In the genomic region with DNA sequence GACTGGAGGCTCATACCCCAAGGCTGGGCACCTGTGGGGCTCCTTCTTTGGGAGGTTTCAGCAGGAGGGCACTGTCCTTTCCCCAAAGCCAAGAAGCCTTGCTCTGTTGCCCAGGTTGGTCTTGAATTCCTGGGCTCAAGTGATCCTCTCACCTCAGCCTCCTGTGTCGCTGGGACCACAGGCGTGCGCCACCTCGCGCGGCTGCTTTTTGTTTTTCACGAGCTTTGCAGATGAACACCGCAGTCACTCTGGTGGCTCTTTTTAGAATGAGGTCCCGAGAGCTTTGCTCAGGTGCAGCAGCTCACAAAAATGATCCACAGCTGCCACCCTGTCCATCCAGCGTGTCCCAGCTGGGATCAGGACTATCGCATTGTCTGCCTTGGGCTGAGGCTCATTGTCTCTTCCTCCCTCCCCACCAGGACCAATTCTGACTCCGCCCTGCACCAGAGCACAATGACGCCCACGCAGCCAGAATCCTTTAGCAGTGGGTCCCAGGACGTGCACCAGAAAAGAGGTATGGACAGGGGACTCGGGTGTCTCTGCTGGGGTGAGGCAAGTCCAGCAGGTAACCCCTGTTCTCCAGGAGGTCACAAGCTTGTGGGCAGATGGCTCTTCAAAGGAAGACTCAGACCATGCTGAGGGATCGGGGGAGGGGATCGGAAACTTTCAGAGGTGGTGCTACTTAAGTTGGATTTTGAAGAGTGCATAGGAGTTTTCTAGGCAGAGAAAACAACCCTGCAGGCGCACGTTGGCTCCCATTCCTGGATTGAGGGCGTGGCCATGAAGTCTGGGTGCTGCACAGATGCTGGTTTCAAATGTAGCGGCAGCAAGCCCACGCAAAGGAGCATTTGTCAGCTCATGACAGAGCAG, we compare ENCODE assay signal across 25 cellular contexts. TPM values are rescaled to one million over a fixed set of nuclear protein-coding genes. Genes with fewer than 3 reads are reported as not detected.
DNase-seq lines count a peak whose midpoint lies in the region; ATAC-seq, FAIRE-seq and TF ChIP-seq lines count a peak whose summit lies in the region.
"Had no signal": no experiment of that assay in that cellular context is flagged by ENCODE, and none has a peak within 500 bp of the region (broad histone marks: within the 10 kb centered on the region; RNA-seq: fewer than 3 reads in every experiment).

No MANE protein-coding gene starts in this region.

- TF ChIP-seq CTCF in SK-N-SH (IDR thresholded peaks at IDR 0.05) (no peak), endothelial cell (IDR thresholded peaks at IDR 0.05; ENCODE audit: unreplicated experiment) (no peak), neural progenitor cell (IDR thresholded peaks at IDR 0.05) (no peak)

- H3K36me3 Mint-ChIP-seq in endothelial cell (ENCODE audit: low read depth, unreplicated experiment) (peaks cover 11% of the 10 kb centered on the region), neural progenitor cell (peaks cover 10% of the 10 kb centered on the region)

- H3K4me2 ChIP-seq in SK-N-SH (no peak overlapping the region), neural progenitor cell (peak overlapping the region; percentile 49)

- H3K27ac Mint-ChIP-seq in endothelial cell (ENCODE audit: unreplicated experiment) (peak overlapping the region; percentile 20), neural progenitor cell (peak overlapping the region; percentile 93)
- H3K27ac Mint-ChIP-seq: T-cell had no signal

- H3K4me3 Mint-ChIP-seq in endothelial cell (ENCODE audit: unreplicated experiment), result no peak overlapping the region
- no peak overlapping the region for H3K4me3 Mint-ChIP-seq in neural progenitor cell
- H3K4me3 Mint-ChIP-seq: CD8-positive, alpha-beta memory T cell; H9; T-cell had no signal

- in situ Hi-C loops in G401 (cut with HindIII; ENCODE audit: low sequenced_read_pairs), result no loop called here

- no peaks in the 10 kb centered on the region for H3K79me2 ChIP-seq in SK-N-SH (ENCODE audit: insufficient read depth)
- no peaks in the 10 kb centered on the region for H3K79me2 ChIP-seq in neural progenitor cell (ENCODE audit: low read depth)

- peaks cover 6% of the 10 kb centered on the region for H3K4me1 Mint-ChIP-seq in endothelial cell (ENCODE audit: unreplicated experiment)
- H3K4me1 Mint-ChIP-seq in neural progenitor cell, result peaks cover 12% of the 10 kb centered on the region
- H3K4me1 Mint-ChIP-seq: CD8-positive, alpha-beta memory T cell; T-cell had no signal

- ATAC-seq in SK-N-SH treated with all-trans-retinoic acid at 6 μM for 48 hours, result no peak
- ATAC-seq: T-cell had no signal

- no peak for FAIRE-seq in H54 (lab: Jason Lieb, UNC)
- FAIRE-seq: GM19239 had no signal

- H3K27me3 ChIP-seq in SK-N-SH (ENCODE audit: insufficient read depth) (no peaks in the 10 kb centered on the region), neural progenitor cell (no peaks in the 10 kb centered on the region)

- no peaks in the 10 kb centered on the region for H3K9me2 ChIP-seq in SK-N-SH

- POLR2A ChIA-PET in SK-N-SH (lab: Yijun Ruan, JAX), result no interaction called here

- no peak for TF ChIP-seq RAD21 in SK-N-SH (IDR thresholded peaks at IDR 0.05; ENCODE audit: low read length)

- H3K27ac ChIP-seq in SK-N-SH (ENCODE audit: low read depth in 2 of 2, low read length in 1 of 2) (no peak overlapping the region), neural progenitor cell (no peak overlapping the region)
- H3K27ac ChIP-seq: 22Rv1, C4-2B had no signal

- H2AFZ ChIP-seq in SK-N-SH (ENCODE audit: low read depth) (no peak overlapping the region), neural progenitor cell (replicated peaks) (no peak overlapping the region)

- CTCF ChIA-PET in SK-N-SH (lab: Yijun Ruan, JAX), result interaction anchor here (1.1 kb wide), 1 partner anchor 12 kb away, joined by 3 read pairs; no protein-coding TSS in a partner anchor

- no peak for DNase-seq in SK-N-SH
- DNase-seq in endothelial cell (ENCODE audit: low spot score), result no peak
- DNase-seq in neural progenitor cell (ENCODE audit: low spot score), result peak; percentile 42
- no peak for DNase-seq in mesenteric fat pad (ENCODE audit: low spot score)
- no peak for DNase-seq in H54 (ENCODE audit: insufficient read length, low spot score)
- DNase-seq in NCI-H2196 (lab: John Stamatoyannopoulos, UW; ENCODE audit: unreplicated experiment), result no peak
- DNase-seq in G401 (ENCODE audit: low spot score), result no peak
- DNase-seq: CD8-positive, alpha-beta memory T cell; GDM1; H9; Kasumi-1; NCI-H1417; NCI-H1694 treated with DMSO at 0.1 percent for 48 hours; NCI-H2081 treated with DMSO at 0.1 percent for 48 hours; NCI-H2171 treated with DMSO at 0.1 percent for 48 hours; NCI-H446; NCI-H526; SIG-M5; T-cell had no signal

- 93% methylated on average over 22 of the region's 23 CpGs for WGBS in SK-N-SH (ENCODE audit: low lambda C conversion rate)

- TF ChIP-seq POLR2A in H54 (IDR thresholded peaks at IDR 0.05; ENCODE audit: low read depth, low read length), result no peak

- H3K9me3 Mint-ChIP-seq in endothelial cell (ENCODE audit: unreplicated experiment) (no peaks in the 10 kb centered on the region), neural progenitor cell (no peaks in the 10 kb centered on the region)
- H3K9me3 Mint-ChIP-seq: CD8-positive, alpha-beta memory T cell; H9; T-cell had no signal

- H3K9ac ChIP-seq in SK-N-SH (no peak overlapping the region), neural progenitor cell (no peak overlapping the region)

- peaks cover 0 to 24% of the 10 kb centered on the region in 2 experiments; a peak in 1 of 4 replicates for H3K4me1 ChIP-seq in SK-N-SH (ENCODE audit: control insufficient read depth in 1 of 2, insufficient read depth in 2 of 2, low read depth in 1 of 2, low read length in 1 of 2)
- H3K4me1 ChIP-seq in neural progenitor cell, result peaks cover 17% of the 10 kb centered on the region

- H4K20me1 ChIP-seq in SK-N-SH (ENCODE audit: insufficient read depth), result no peaks in the 10 kb centered on the region
- H4K20me1 ChIP-seq in neural progenitor cell (ENCODE audit: low read depth), result no peaks in the 10 kb centered on the region

- H3K27me3 Mint-ChIP-seq in endothelial cell (ENCODE audit: unreplicated experiment) (no peaks in the 10 kb centered on the region), neural progenitor cell (ENCODE audit: insufficient read depth, low read depth) (peaks cover 2% of the 10 kb centered on the region)
- H3K27me3 Mint-ChIP-seq: CD8-positive, alpha-beta memory T cell; T-cell had no signal

- H3K36me3 ChIP-seq in SK-N-SH (replicated peaks in 1 of 2; ENCODE audit: control insufficient read depth in 1 of 2, insufficient read depth in 2 of 2, low read length in 1 of 2) (peaks cover 0 to 3% of the 10 kb centered on the region in 2 experiments), neural progenitor cell (no peaks in the 10 kb centered on the region)

- H3K4me3 ChIP-seq in SK-N-SH (ENCODE audit: low read depth in 2 of 2, low read length in 1 of 2) (no peak overlapping the region), neural progenitor cell (no peak overlapping the region)

- H3K9me3 ChIP-seq in SK-N-SH, result no peaks in the 10 kb centered on the region
- no peaks in the 10 kb centered on the region for H3K9me3 ChIP-seq in neural progenitor cell (ENCODE audit: low read depth)

- H3F3A ChIP-seq in SK-N-SH (replicated peaks; ENCODE audit: insufficient read depth) (no peaks in the 10 kb centered on the region), neural progenitor cell (ENCODE audit: low read depth) (peaks cover 4% of the 10 kb centered on the region)

- TF ChIP-seq EP300 in SK-N-SH (IDR thresholded peaks at IDR 0.05; ENCODE audit: borderline replicate concordance in 1 of 2, low read depth in 1 of 2, low read length in 1 of 2), result no peak

TF ChIP-seq in SK-N-SH treated with all-trans-retinoic acid at 6 μM for 48 hours, 23 proteins besides CTCF, POLR2A, EP300 and RAD21 (continues in another document):
- TF ChIP-seq ZFP3 (CRISPR knock-in tag; IDR thresholded peaks at IDR 0.05) (peak; percentile 88), ZNF565 (CRISPR knock-in tag; conservative IDR thresholded peaks at IDR 0.05; ENCODE audit: low read depth) (no peak), RARB (CRISPR knock-in tag; IDR thresholded peaks at IDR 0.05) (no peak)

TF ChIP-seq in SK-N-SH, 30 proteins besides CTCF, POLR2A, EP300 and RAD21 (continues in another document):
- TF ChIP-seq IRF3 (IDR thresholded peaks at IDR 0.05; ENCODE audit: low read depth, low read length), result no peak
- no peak for TF ChIP-seq MXI1 (IDR thresholded peaks at IDR 0.05; ENCODE audit: low read depth, low read length)
- TF ChIP-seq, protein P1, sequence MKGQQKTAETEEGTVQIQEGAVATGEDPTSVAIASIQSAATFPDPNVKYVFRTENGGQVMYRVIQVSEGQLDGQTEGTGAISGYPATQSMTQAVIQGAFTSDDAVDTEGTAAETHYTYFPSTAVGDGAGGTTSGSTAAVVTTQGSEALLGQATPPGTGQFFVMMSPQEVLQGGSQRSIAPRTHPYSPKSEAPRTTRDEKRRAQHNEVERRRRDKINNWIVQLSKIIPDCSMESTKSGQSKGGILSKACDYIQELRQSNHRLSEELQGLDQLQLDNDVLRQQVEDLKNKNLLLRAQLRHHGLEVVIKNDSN (IDR thresholded peaks at IDR 0.05; ENCODE audit: borderline replicate concordance, low read depth), result no peak
- TF ChIP-seq MEF2A (IDR thresholded peaks at IDR 0.05; ENCODE audit: borderline replicate concordance, low read depth), result no peak

RNA-seq across cellular contexts. Expression of gene COMP, which starts 41.5 kb away (rescaled TPM):
- 0.26 and 0.42 TPM in 2 replicates for polyA plus RNA-seq in SK-N-SH (2012; rRNA removed)
- polyA plus RNA-seq in SK-N-SH (2012; cell fraction: cytosol; rRNA removed), result 0.15 and 0.17 TPM in 2 replicates
- 0.35 and 1.6 TPM in 2 replicates for polyA plus RNA-seq in SK-N-SH (2012; cell fraction: nucleus; rRNA removed)
- total RNA-seq in endothelial cell (ENCODE audit: unreplicated experiment) (not detected), neural progenitor cell (ENCODE audit: low replicate concordance) (not detected in 2 replicates), mesenteric fat pad (21.2 TPM)
- total RNA-seq in G401 (2014; rRNA removed; shearing (Covaris generic)), result 0.49 and 0.54 TPM in 2 replicates
- total RNA-seq: CD8-positive, alpha-beta memory T cell; Daoy; MCF 10A; T-cell had no signal
- polyA plus RNA-seq: CD8-positive, alpha-beta memory T cell had no signal

Comparison
In these comparisons a context has a peak if more than half of its experiments do, and no peak if none do; other contexts are left out.
1. RNA of gene COMP, which starts 41.5 kb away (total RNA-seq): 21.2 TPM in mesenteric fat pad (single experiment); 0.49 to 0.54 TPM in G401, not detected in endothelial cell (single experiment) and not detected in neural progenitor cell; every median in the first group is over 10 times any median in the second.